ENCODE assay signal across 1 cellular context in the genomic region with DNA sequence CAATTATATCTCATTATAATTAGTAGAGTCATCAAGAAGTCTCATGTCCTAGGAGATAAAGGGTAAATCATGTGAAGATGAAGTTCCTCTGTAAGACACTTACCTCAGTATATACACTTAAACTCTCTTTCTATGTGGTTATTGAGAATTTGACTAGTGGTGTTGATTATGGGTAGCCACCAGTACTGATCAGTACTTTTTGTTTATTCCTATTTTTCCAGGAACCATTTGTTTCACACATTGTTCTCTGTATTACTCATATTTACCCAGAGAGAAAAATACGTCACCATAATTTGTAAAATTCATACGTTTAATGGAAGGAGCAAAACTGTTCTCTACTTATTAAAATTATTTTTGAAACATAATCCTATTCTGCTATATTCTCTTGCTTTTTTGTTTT.
TF ChIP-seq lines count a peak whose summit lies in the region.

No MANE protein-coding gene starts in this region.

TF ChIP-seq in GM12878, 131 proteins besides CTCF, POLR2A, EP300 and RAD21 (continued from another document):
- TF ChIP-seq, protein P1, sequence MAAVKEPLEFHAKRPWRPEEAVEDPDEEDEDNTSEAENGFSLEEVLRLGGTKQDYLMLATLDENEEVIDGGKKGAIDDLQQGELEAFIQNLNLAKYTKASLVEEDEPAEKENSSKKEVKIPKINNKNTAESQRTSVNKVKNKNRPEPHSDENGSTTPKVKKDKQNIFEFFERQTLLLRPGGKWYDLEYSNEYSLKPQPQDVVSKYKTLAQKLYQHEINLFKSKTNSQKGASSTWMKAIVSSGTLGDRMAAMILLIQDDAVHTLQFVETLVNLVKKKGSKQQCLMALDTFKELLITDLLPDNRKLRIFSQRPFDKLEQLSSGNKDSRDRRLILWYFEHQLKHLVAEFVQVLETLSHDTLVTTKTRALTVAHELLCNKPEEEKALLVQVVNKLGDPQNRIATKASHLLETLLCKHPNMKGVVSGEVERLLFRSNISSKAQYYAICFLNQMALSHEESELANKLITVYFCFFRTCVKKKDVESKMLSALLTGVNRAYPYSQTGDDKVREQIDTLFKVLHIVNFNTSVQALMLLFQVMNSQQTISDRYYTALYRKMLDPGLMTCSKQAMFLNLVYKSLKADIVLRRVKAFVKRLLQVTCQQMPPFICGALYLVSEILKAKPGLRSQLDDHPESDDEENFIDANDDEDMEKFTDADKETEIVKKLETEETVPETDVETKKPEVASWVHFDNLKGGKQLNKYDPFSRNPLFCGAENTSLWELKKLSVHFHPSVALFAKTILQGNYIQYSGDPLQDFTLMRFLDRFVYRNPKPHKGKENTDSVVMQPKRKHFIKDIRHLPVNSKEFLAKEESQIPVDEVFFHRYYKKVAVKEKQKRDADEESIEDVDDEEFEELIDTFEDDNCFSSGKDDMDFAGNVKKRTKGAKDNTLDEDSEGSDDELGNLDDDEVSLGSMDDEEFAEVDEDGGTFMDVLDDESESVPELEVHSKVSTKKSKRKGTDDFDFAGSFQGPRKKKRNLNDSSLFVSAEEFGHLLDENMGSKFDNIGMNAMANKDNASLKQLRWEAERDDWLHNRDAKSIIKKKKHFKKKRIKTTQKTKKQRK (IDR thresholded peaks at IDR 0.05; ENCODE audit: low read depth, low read length) = no peak
- TF ChIP-seq E2F8 (IDR thresholded peaks at IDR 0.05; ENCODE audit: low read depth, partially characterized antibody) (no peak), IKZF2 (IDR thresholded peaks at IDR 0.05) (no peak), ETV6 (conservative IDR thresholded peaks at IDR 0.05 in 1 of 2, IDR thresholded peaks at IDR 0.05 in 1 of 2; ENCODE audit: borderline replicate concordance in 1 of 2, low read depth in 1 of 2) (no peak), SKIL (IDR thresholded peaks at IDR 0.05; ENCODE audit: low read depth, poor library complexity, severe bottlenecking) (no peak), TCF12 (IDR thresholded peaks at IDR 0.05; ENCODE audit: low read depth, low read length) (no peak), HDGF (IDR thresholded peaks at IDR 0.05) (no peak), CREM (IDR thresholded peaks at IDR 0.05; ENCODE audit: low read depth) (no peak)
